ENCODE assay signal across 8 cellular contexts in genomic region chr10:11611248-11612003, GRCh38. TPM values are rescaled to one million over a fixed set of nuclear protein-coding genes. Genes with fewer than 3 reads are reported as not detected.
A peak's percentile ranks its signal among the peaks of the same experiment; 100 is the strongest.
DNase-seq lines count a peak whose midpoint lies in the region; TF ChIP-seq lines count a peak whose summit lies in the region.

USP6NL (minus strand) TSS chr10:11611650; CDS start chr10:11597634, 14,016 bp downstream.

- intact Hi-C loops in ascending aorta (cut with DNase I) (loop anchor here (2.0 to 10.0 kb wide), 6 partner anchors 59 to 1736 kb away; partner anchors contain the start of genes DHTKD1, ECHDC3 and SEPHS1), prostate gland (cut with DNase I) (loop anchor here (5.0 kb wide), 1 partner anchor 76 kb away; no protein-coding TSS in a partner anchor), vagina (cut with DNase I) (loop anchor here (5.0 to 10.0 kb wide), 2 partner anchors 87 to 131 kb away; partner anchors contain the start of gene ECHDC3)

- WGBS in prostate gland = under 1% methylated on average over 87 of the region's 106 CpGs

- H3K4me1 ChIP-seq in ascending aorta = peaks cover 0 to 3% of the 10 kb centered on the region in 2 donors
- H3K4me1 ChIP-seq in right atrium auricular region = peaks cover 0 to 17% of the 10 kb centered on the region in 2 donors
- H3K4me1 ChIP-seq in prostate gland (replicated peaks) = no peaks in the 10 kb centered on the region
- H3K4me1 ChIP-seq in vagina = peaks cover 28% of the 10 kb centered on the region

- H3K27ac ChIP-seq in ascending aorta (peak within 1 kb of the TSS; percentile 89 to 90), right atrium auricular region (peak within 1 kb of the TSS; percentile 87 to 88), prostate gland (peak within 1 kb of the TSS; percentile 83 to 90), vagina (peak within 1 kb of the TSS; percentile 88)

- TF ChIP-seq CTCF in ascending aorta (IDR thresholded peaks at IDR 0.05) = no peak
- no peak for TF ChIP-seq CTCF in right atrium auricular region (IDR thresholded peaks at IDR 0.05)
- no peak for TF ChIP-seq CTCF in prostate gland (IDR thresholded peaks at IDR 0.05)
- TF ChIP-seq CTCF in vagina (IDR thresholded peaks at IDR 0.05) = no peak

- H3K9me3 ChIP-seq in MG63 = no peaks in the 10 kb centered on the region
- no peaks in the 10 kb centered on the region for H3K9me3 ChIP-seq in ascending aorta
- no peaks in the 10 kb centered on the region for H3K9me3 ChIP-seq in right atrium auricular region
- H3K9me3 ChIP-seq in prostate gland = no peaks in the 10 kb centered on the region
- no peaks in the 10 kb centered on the region for H3K9me3 ChIP-seq in vagina

- TF ChIP-seq POLR2A in prostate gland (IDR thresholded peaks at IDR 0.05) = peak; percentile 90
- TF ChIP-seq POLR2A in vagina (IDR thresholded peaks at IDR 0.05) = peak in 1 of 2 donors; percentile 39

- no peaks in the 10 kb centered on the region; the same call in 1 of the 2 replicates for H3K27me3 ChIP-seq in H7 (ENCODE audit: control insufficient read depth, insufficient read depth, low read length)
- H3K27me3 ChIP-seq in MG63 = no peaks in the 10 kb centered on the region
- H3K27me3 ChIP-seq in ascending aorta = no peaks in the 10 kb centered on the region
- no peaks in the 10 kb centered on the region for H3K27me3 ChIP-seq in right atrium auricular region
- no peaks in the 10 kb centered on the region for H3K27me3 ChIP-seq in prostate gland (replicated peaks; ENCODE audit: insufficient read depth)
- H3K27me3 ChIP-seq in vagina = no peaks in the 10 kb centered on the region

- H3K36me3 ChIP-seq in H7 (replicated peaks; ENCODE audit: control insufficient read depth, insufficient read depth, low read length) = no peaks in the 10 kb centered on the region
- H3K36me3 ChIP-seq in MG63 = no peaks in the 10 kb centered on the region
- H3K36me3 ChIP-seq in ascending aorta = no peaks in the 10 kb centered on the region
- H3K36me3 ChIP-seq in right atrium auricular region = no peaks in the 10 kb centered on the region
- H3K36me3 ChIP-seq in prostate gland = no peaks in the 10 kb centered on the region
- no peaks in the 10 kb centered on the region for H3K36me3 ChIP-seq in vagina

- peak; percentile 68 for DNase-seq in GF-D8 (lab: John Stamatoyannopoulos, UW)
- peak; percentile 94 for DNase-seq in H7
- DNase-seq in MG63 = peak; percentile 88
- DNase-seq in T-helper 1 cell = peak; percentile 39 to 67 (median 51)
- peak; percentile 36 to 91 for DNase-seq in ascending aorta (ENCODE audit: low spot score in 2 of 2)
- peak; percentile 84 for DNase-seq in right atrium auricular region (ENCODE audit: low spot score)
- peak; percentile 93 for DNase-seq in prostate gland (ENCODE audit: low spot score)
- DNase-seq in vagina (ENCODE audit: extremely low spot score in 2 of 2) = no peak

- H3K4me3 ChIP-seq in H7 (ENCODE audit: insufficient read depth, low read depth, low read length) = peak within 1 kb of the TSS; percentile 83
- H3K4me3 ChIP-seq in MG63 = peak within 1 kb of the TSS; percentile 72
- H3K4me3 ChIP-seq in ascending aorta = peak within 1 kb of the TSS; percentile 91 to 96
- H3K4me3 ChIP-seq in right atrium auricular region = peak within 1 kb of the TSS; percentile 91 to 95
- peak within 1 kb of the TSS; percentile 94 to 95 for H3K4me3 ChIP-seq in prostate gland
- peak within 1 kb of the TSS; percentile 91 to 93 for H3K4me3 ChIP-seq in vagina

RNA-seq across cellular contexts. Expression of gene USP6NL, which starts in this region (rescaled TPM):
- 15.9 and 18.2 TPM in 2 replicates for total RNA-seq in H7 (2014; rRNA removed; shearing (Covaris generic))
- 4.0 and 7.0 TPM in 2 replicates for total RNA-seq in MG63 (2014; rRNA removed; shearing (Covaris generic); ENCODE audit: low replicate concordance)
- total RNA-seq in ascending aorta = 20.5 TPM
- total RNA-seq in right atrium auricular region = 10 to 100 TPM in 1 of 2 donors, 1 to 10 TPM in 1; 9.6 to 10.5 TPM
- 10 to 100 TPM; 13.9 to 28.4 TPM for total RNA-seq in prostate gland
- total RNA-seq in vagina = 23.3 TPM

Comparison
In these comparisons a context has a peak if more than half of its experiments do, and no peak if none do; other contexts are left out.
1. DNase-seq: peak in GF-D8 (single experiment), H7 (single experiment), MG63 (single experiment), T-helper 1 cell (5 of 5), ascending aorta (2 of 2), right atrium auricular region (single experiment) and prostate gland (single experiment); none in vagina (0 of 2).
2. Peak in every context shown above with its lines, with median percentiles within 50 percentile points of each other: H3K4me3 ChIP-seq and H3K27ac ChIP-seq.